ENCODE assay signal across 25 cellular contexts in genomic region chr10:35140727-35141126, GRCh38. TPM values are rescaled to one million over a fixed set of nuclear protein-coding genes. Genes with fewer than 3 reads are reported as not detected.
DNase-seq lines count a peak whose midpoint lies in the region; ATAC-seq, FAIRE-seq and TF ChIP-seq lines count a peak whose summit lies in the region.
"Had no signal": no experiment of that assay in that cellular context is flagged by ENCODE, and none has a peak within 500 bp of the region (broad histone marks: within the 10 kb centered on the region; RNA-seq: fewer than 3 reads in every experiment).

No MANE protein-coding gene starts in this region.

- H3K4me3 ChIP-seq in left ventricle myocardium inferior (no peak overlapping the region), right atrium auricular region (no peak overlapping the region), body of pancreas (no peak overlapping the region), mesendoderm (ENCODE audit: low read length) (no peak overlapping the region)
- H3K4me3 ChIP-seq: A549, SK-N-MC had no signal

- WGBS in body of pancreas, 2 donors: 14 to 22% methylated on average over 3 of the region's 3 CpGs
- WGBS in mesendoderm (ENCODE audit: extremely low coverage, insufficient coverage, low lambda C conversion rate): no CpG with 5 or more reads among the region's 3 CpGs

- H3K9me3 ChIP-seq in left ventricle myocardium inferior (replicated peaks) (no peaks in the 10 kb centered on the region), right atrium auricular region (no peaks in the 10 kb centered on the region), body of pancreas (no peaks in the 10 kb centered on the region)
- H3K9me3 ChIP-seq: A549 had no signal

- DNase-seq in left ventricle myocardium inferior (no peak), right atrium auricular region (ENCODE audit: low spot score) (no peak), body of pancreas (no peak), mesendoderm (no peak), GM19239 (ENCODE audit: insufficient read length, low spot score) (no peak)
- no peak for DNase-seq in stimulated activated naive CD8-positive, alpha-beta T cell treated with anti-CD3 and anti-CD28 coated beads, Interleukin-15, amount 100 ng/mL, for 72 hours
- DNase-seq: GDM1, IMR-90, MV-4-11, NCI-H1105 treated with DMSO at 0.1 percent for 48 hours, NCI-H1694, NCI-H2081, NCI-H2171, NCI-H345, NCI-H524, NCI-H774, SHP77 treated with DMSO at 0.1 percent for 48 hours had no signal

- no peak overlapping the region for H4K8ac ChIP-seq in mesendoderm (ENCODE audit: low read depth, low read length)

- H2AK5ac ChIP-seq in mesendoderm (ENCODE audit: low read length): no peak overlapping the region

- intact Hi-C loops in left ventricle myocardium inferior (cut with micrococcal nuclease) (no loop called here), body of pancreas (cut with DNase I) (no loop called here)

- H3K27me3 ChIP-seq in left ventricle myocardium inferior (ENCODE audit: low read depth) (no peaks in the 10 kb centered on the region), right atrium auricular region (no peaks in the 10 kb centered on the region), body of pancreas (no peaks in the 10 kb centered on the region), mesendoderm (ENCODE audit: insufficient read depth, low read length, poor library complexity) (no peaks in the 10 kb centered on the region)

- peaks cover 4% of the 10 kb centered on the region for H3K79me1 ChIP-seq in mesendoderm (ENCODE audit: low read length)

- H3K79me2 ChIP-seq in mesendoderm (ENCODE audit: control insufficient read depth, insufficient read depth, low read length): no peaks in the 10 kb centered on the region

- H3K4me1 ChIP-seq in left ventricle myocardium inferior (peaks cover 22% of the 10 kb centered on the region), right atrium auricular region (no peaks in the 10 kb centered on the region), body of pancreas (peaks cover 15% of the 10 kb centered on the region), mesendoderm (ENCODE audit: control insufficient read depth, low read depth, low read length) (no peaks in the 10 kb centered on the region)
- H3K4me1 ChIP-seq: A549 had no signal

- no peak overlapping the region for H4K5ac ChIP-seq in mesendoderm (ENCODE audit: low read length)

- TF ChIP-seq POLR2A in body of pancreas (IDR thresholded peaks at IDR 0.05): no peak

- ATAC-seq in body of pancreas (peak; percentile 74), GM21515 (IDR thresholded peaks at IDR 0.05; ENCODE audit: unreplicated experiment) (no peak)
- no peak for ATAC-seq in stimulated activated naive CD8-positive, alpha-beta T cell treated with anti-CD3 and anti-CD28 coated beads, Interleukin-15, amount 100 ng/mL, for 72 hours
- ATAC-seq: A549 had no signal

- H3K9ac ChIP-seq in mesendoderm (ENCODE audit: low read length): no peak overlapping the region

- H3K4me2 ChIP-seq in mesendoderm (ENCODE audit: low read length): no peak overlapping the region
- H3K4me2 ChIP-seq: A549 had no signal

- H3K36me3 ChIP-seq in left ventricle myocardium inferior (no peaks in the 10 kb centered on the region), right atrium auricular region (no peaks in the 10 kb centered on the region), body of pancreas (replicated peaks in 1 of 2; ENCODE audit: insufficient read depth in 1 of 2, low read depth in 2 of 2) (no peaks in the 10 kb centered on the region), mesendoderm (ENCODE audit: control insufficient read depth, insufficient read depth, low read length) (no peaks in the 10 kb centered on the region)

- no peak overlapping the region for H3K27ac Mint-ChIP-seq in stimulated activated naive CD8-positive, alpha-beta T cell treated with anti-CD3 and anti-CD28 coated beads, Interleukin-15, amount 100 ng/mL, for 72 hours
- H3K27ac Mint-ChIP-seq: B cell, CD14-positive monocyte had no signal

- no peak overlapping the region for H3K56ac ChIP-seq in mesendoderm (ENCODE audit: low read length)

- H2BK5ac ChIP-seq in mesendoderm (ENCODE audit: low read length): no peak overlapping the region

- no peaks in the 10 kb centered on the region for H3K27me3 Mint-ChIP-seq in stimulated activated naive CD8-positive, alpha-beta T cell treated with anti-CD3 and anti-CD28 coated beads, Interleukin-15, amount 100 ng/mL, for 72 hours
- H3K27me3 Mint-ChIP-seq: B cell had no signal

- H3K18ac ChIP-seq in mesendoderm (ENCODE audit: low read length): no peak overlapping the region

- H3K27ac ChIP-seq in left ventricle myocardium inferior (replicated peaks): peak overlapping the region; percentile 39
- H3K27ac ChIP-seq in right atrium auricular region: peak overlapping the region in 1 of 2 donors; percentile 24
- peak overlapping the region in 2 of 4 donors; percentile 19 to 64 for H3K27ac ChIP-seq in body of pancreas
- no peak overlapping the region for H3K27ac ChIP-seq in mesendoderm (ENCODE audit: low read depth, low read length)
- H3K27ac ChIP-seq: A549, SK-N-MC had no signal

- H3K23ac ChIP-seq in mesendoderm (ENCODE audit: low read length): peak overlapping the region; percentile 17

- H2BK15ac ChIP-seq in mesendoderm (replicated peaks; ENCODE audit: low read depth): no peak overlapping the region

- no peak overlapping the region for H3K4me3 Mint-ChIP-seq in stimulated activated naive CD8-positive, alpha-beta T cell treated with anti-CD3 and anti-CD28 coated beads, Interleukin-15, amount 100 ng/mL, for 72 hours
- H3K4me3 Mint-ChIP-seq: B cell, CD14-positive monocyte had no signal

- no peak overlapping the region for H3K4ac ChIP-seq in mesendoderm (ENCODE audit: low read depth, low read length)

- peaks cover 35% of the 10 kb centered on the region for H3K4me1 Mint-ChIP-seq in stimulated activated naive CD8-positive, alpha-beta T cell treated with anti-CD3 and anti-CD28 coated beads, Interleukin-15, amount 100 ng/mL, for 72 hours

- TF ChIP-seq CTCF in left ventricle myocardium inferior (IDR thresholded peaks at IDR 0.05; ENCODE audit: borderline replicate concordance): no peak
- TF ChIP-seq CTCF in right atrium auricular region (IDR thresholded peaks at IDR 0.05): no peak
- no peak for TF ChIP-seq CTCF in body of pancreas (IDR thresholded peaks at IDR 0.05)

- no peak overlapping the region for H2BK120ac ChIP-seq in mesendoderm (ENCODE audit: low read depth, low read length)

- no peaks in the 10 kb centered on the region for H3K9me3 Mint-ChIP-seq in stimulated activated naive CD8-positive, alpha-beta T cell treated with anti-CD3 and anti-CD28 coated beads, Interleukin-15, amount 100 ng/mL, for 72 hours

- FAIRE-seq in GM19239 (lab: Jason Lieb, UNC): no peak
- FAIRE-seq: A549, GM18507, HTR-8/SVneo, RCC 7860 had no signal

RNA-seq across cellular contexts. Expression of gene CREM, which starts 14.1 kb away (rescaled TPM):
- total RNA-seq in left ventricle myocardium inferior: 58.5 TPM
- total RNA-seq in right atrium auricular region: 10 to 100 TPM; 33.4 to 39.9 TPM
- 10 to 100 TPM; 10.5 to 26.7 TPM for total RNA-seq in body of pancreas
- polyA plus RNA-seq in mesendoderm (2013, experiment 1 of 2): 39.6 TPM
- polyA plus RNA-seq in mesendoderm (2013, experiment 2 of 2): 39.6 TPM

RNA-seq across cellular contexts. Expression of gene CUL2, which starts 50.6 kb away (rescaled TPM):
- 35.9 TPM for total RNA-seq in left ventricle myocardium inferior
- 10 to 100 TPM; 15.5 to 17.3 TPM for total RNA-seq in right atrium auricular region
- total RNA-seq in body of pancreas: 1 to 10 TPM; 7.3 to 8.0 TPM
- 25.5 TPM for polyA plus RNA-seq in mesendoderm (2013, experiment 1 of 2)
- polyA plus RNA-seq in mesendoderm (2013, experiment 2 of 2): 25.0 TPM
